ENCODE assay signal across 1 cellular context in genomic region chr17:48576479-48577309, GRCh38.
TF ChIP-seq lines count a peak whose summit lies in the region.

No MANE protein-coding gene starts in this region.

TF ChIP-seq in K562, 482 proteins besides CTCF, POLR2A, EP300 and RAD21 (continues in another document):
- TF ChIP-seq ARID1B (IDR thresholded peaks at IDR 0.05) (0 out of 2 replicates have a peak, but pooled peaks have one; percentile 6), VEZF1 (CRISPR knock-in tag; IDR thresholded peaks at IDR 0.05) (peak; percentile 57), MYC (IDR thresholded peaks at IDR 0.05; ENCODE audit: low read depth, low read length) (peak; percentile 59), MYC (CRISPR knock-in tag; IDR thresholded peaks at IDR 0.05; ENCODE audit: borderline replicate concordance, low read depth) (no peak), GTF2E2 (tag; IDR thresholded peaks at IDR 0.05) (0 out of 2 replicates have a peak, but pooled peaks have one; percentile 37), ZNF740 (CRISPR knock-in tag; IDR thresholded peaks at IDR 0.05) (0 out of 2 replicates have a peak, but pooled peaks have one; percentile 36), ZNF740 (tag; IDR thresholded peaks at IDR 0.05) (no peak), EP400 (IDR thresholded peaks at IDR 0.05) (peak; percentile 28; the same call in 1 of the 2 replicates), ZC3H4 (CRISPR knock-in tag; IDR thresholded peaks at IDR 0.05; ENCODE audit: borderline replicate concordance) (0 out of 2 replicates have a peak, but pooled peaks have one; percentile 42), SP1 (CRISPR knock-in tag; IDR thresholded peaks at IDR 0.05) (0 out of 2 replicates have a peak, but pooled peaks have one; percentile 7), ZNF318 (IDR thresholded peaks at IDR 0.05; ENCODE audit: borderline replicate concordance in 1 of 2, low read depth in 1 of 2) (no peak), AFF1 (IDR thresholded peaks at IDR 0.05; ENCODE audit: low read depth in 1 of 2, partially characterized antibody in 2 of 2) (peak in 1 of 2 experiments; percentile 20), CCNT2 (IDR thresholded peaks at IDR 0.05; ENCODE audit: borderline replicate concordance, extremely low read depth, insufficient read length, low read depth, low read length) (peak; percentile 63), EGR1 (conservative IDR thresholded peaks at IDR 0.05) (peak; percentile 95), CXXC5 (CRISPR knock-in tag; IDR thresholded peaks at IDR 0.05) (peak; percentile 57), USF1 (CRISPR knock-in tag; IDR thresholded peaks at IDR 0.05) (no peak), ZNF175 (CRISPR knock-in tag; IDR thresholded peaks at IDR 0.05; ENCODE audit: low read depth) (peak; percentile 38; the same call in 1 of the 2 replicates), CEBPB (tag; IDR thresholded peaks at IDR 0.05) (peak; percentile 43; the same call in 1 of the 2 replicates), UBTF (IDR thresholded peaks at IDR 0.05; ENCODE audit: borderline replicate concordance in 1 of 2, low read depth in 2 of 2, low read length in 2 of 2) (peak; percentile 74 to 87; a peak in 3 of 4 replicates), BCOR (IDR thresholded peaks at IDR 0.05) (no peak), ZMIZ1 (IDR thresholded peaks at IDR 0.05; ENCODE audit: low read depth in 2 of 2, low read length in 2 of 2) (no peak), EZH2 (IDR thresholded peaks at IDR 0.05; ENCODE audit: borderline replicate concordance, low read depth, low read length) (no peak), YY1 (IDR thresholded peaks at IDR 0.05; ENCODE audit: borderline replicate concordance in 1 of 3, control insufficient read depth in 1 of 3, extremely low read depth in 1 of 3, insufficient read depth in 3 of 3, insufficient read length in 1 of 3, insufficient replicate concordance in 2 of 3, low read depth in 1 of 3, low read length in 2 of 3) (peak in 2 of 3 experiments; percentile 9 to 22), TAF7 (tag; IDR thresholded peaks at IDR 0.05) (peak; percentile 16; the same call in 1 of the 2 replicates), SUPT5H (IDR thresholded peaks at IDR 0.05) (peak; percentile 33; the same call in 1 of the 2 replicates), ETV1 (tag; conservative IDR thresholded peaks at IDR 0.05; ENCODE audit: low read depth) (0 out of 2 replicates have a peak, but pooled peaks have one; percentile 21), SMARCE1 (IDR thresholded peaks at IDR 0.05) (0 out of 2 replicates have a peak, but pooled peaks have one; percentile 13), HMGN3 (IDR thresholded peaks at IDR 0.05; ENCODE audit: borderline replicate concordance, extremely low read depth, insufficient read length, low read depth, low read length) (peak; percentile 47), MEF2A (IDR thresholded peaks at IDR 0.05; ENCODE audit: control insufficient read depth, low read depth, low read length) (peak; percentile 65; the same call in 1 of the 2 replicates), TAF9B (IDR thresholded peaks at IDR 0.05; ENCODE audit: partially characterized antibody) (peak; percentile 24), RBFOX2 (IDR thresholded peaks at IDR 0.05; ENCODE audit: low read depth, low read length) (peak; percentile 79), ZBTB17 (CRISPR knock-in tag; IDR thresholded peaks at IDR 0.05) (peak; percentile 26; the same call in 1 of the 2 replicates), CREM (IDR thresholded peaks at IDR 0.05; ENCODE audit: low read depth) (peak; percentile 3; the same call in 1 of the 2 replicates)
